ENCODE assay signal across 1 cellular context in the genomic region with DNA sequence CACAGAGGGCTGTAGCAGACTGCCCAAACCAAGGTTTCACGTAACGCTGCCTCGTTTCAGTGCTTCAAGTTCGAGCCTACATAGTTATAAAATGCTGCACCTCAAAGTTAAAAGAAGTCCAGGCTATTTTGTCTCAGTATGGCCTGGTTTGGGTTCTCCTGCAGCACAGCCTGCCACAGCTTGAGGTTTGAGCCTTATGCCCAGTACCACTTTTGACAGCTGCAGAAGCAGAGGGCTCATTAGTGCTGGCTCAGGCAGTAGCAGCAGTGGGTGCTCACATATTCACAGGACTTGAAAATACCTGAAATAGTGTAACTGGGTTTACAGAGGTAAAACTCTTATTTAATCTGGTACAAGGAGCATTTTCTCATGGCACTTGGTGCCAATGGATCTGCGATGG.
TF ChIP-seq lines count a peak whose summit lies in the region.

No MANE protein-coding gene starts in this region.

TF ChIP-seq in GM12878, 131 proteins besides CTCF, POLR2A, EP300 and RAD21:
- peak; percentile 56; the same call in 1 of the 2 replicates for TF ChIP-seq TCF12 (IDR thresholded peaks at IDR 0.05; ENCODE audit: low read depth, low read length)
- TF ChIP-seq MEF2A (IDR thresholded peaks at IDR 0.05; ENCODE audit: insufficient read depth, low read depth, low read length), result no peak
